In the genomic region with DNA sequence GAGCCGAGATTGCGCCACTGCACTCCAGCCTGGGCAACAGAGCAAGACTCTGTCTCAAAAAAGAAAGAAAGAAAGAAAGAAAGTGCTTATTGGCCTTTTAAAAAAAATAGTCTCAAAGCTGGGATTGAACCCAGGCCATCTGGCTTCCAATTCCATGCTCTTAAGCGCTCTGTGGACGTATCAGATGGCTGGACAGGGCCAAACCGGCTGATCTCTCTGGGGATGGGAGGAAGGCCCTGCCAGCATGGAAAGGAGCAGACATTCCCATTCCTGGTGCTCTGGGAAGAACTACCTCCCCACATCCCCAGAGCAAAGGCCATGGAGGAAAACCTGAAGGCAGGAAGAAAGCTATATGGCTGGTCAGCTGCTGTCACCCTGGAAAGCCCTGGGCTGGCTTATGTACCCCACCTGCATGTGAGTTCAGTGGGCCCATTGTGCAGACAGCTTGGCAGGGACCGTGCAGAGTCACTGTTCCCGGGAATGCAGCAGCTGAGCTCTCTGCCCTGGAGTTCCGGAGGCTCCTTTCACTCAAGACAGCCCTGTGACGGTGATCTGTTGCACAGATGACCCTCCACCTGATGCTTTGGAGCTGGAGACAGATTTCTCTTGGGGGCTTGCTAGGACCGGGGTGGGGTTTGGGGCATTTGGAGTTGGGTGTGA, we compare ENCODE assay signal across 1 cellular context.
TF ChIP-seq lines count a peak whose summit lies in the region.

No MANE protein-coding gene starts in this region.

TF ChIP-seq in HCT116, 20 proteins besides CTCF, POLR2A, EP300 and RAD21:
- no peak for TF ChIP-seq ZNF274 (IDR thresholded peaks at IDR 0.05; ENCODE audit: low read depth, low read length)
- no peak for TF ChIP-seq SP1 (IDR thresholded peaks at IDR 0.05; ENCODE audit: low read depth)
- TF ChIP-seq, protein P1, sequence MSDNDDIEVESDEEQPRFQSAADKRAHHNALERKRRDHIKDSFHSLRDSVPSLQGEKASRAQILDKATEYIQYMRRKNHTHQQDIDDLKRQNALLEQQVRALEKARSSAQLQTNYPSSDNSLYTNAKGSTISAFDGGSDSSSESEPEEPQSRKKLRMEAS (IDR thresholded peaks at IDR 0.05) = no peak
- no peak for TF ChIP-seq TCF7L2 (IDR thresholded peaks at IDR 0.05; ENCODE audit: borderline replicate concordance, extremely low read depth, insufficient read depth, insufficient read length)
- no peak for TF ChIP-seq YY1 (IDR thresholded peaks at IDR 0.05; ENCODE audit: extremely low read depth, insufficient replicate concordance, low read depth, low read length)
- TF ChIP-seq POLR2AphosphoS5 (IDR thresholded peaks at IDR 0.05; ENCODE audit: low read depth, low read length) = no peak
- TF ChIP-seq JUND (IDR thresholded peaks at IDR 0.05) = no peak
- TF ChIP-seq, protein P2, sequence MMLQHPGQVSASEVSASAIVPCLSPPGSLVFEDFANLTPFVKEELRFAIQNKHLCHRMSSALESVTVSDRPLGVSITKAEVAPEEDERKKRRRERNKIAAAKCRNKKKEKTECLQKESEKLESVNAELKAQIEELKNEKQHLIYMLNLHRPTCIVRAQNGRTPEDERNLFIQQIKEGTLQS (IDR thresholded peaks at IDR 0.05) = no peak
- TF ChIP-seq ELF1 (IDR thresholded peaks at IDR 0.05; ENCODE audit: borderline replicate concordance, low read depth) = no peak
- no peak for TF ChIP-seq CEBPB (IDR thresholded peaks at IDR 0.05; ENCODE audit: low read depth)
- TF ChIP-seq SRF (IDR thresholded peaks at IDR 0.05; ENCODE audit: low read depth) = no peak
- TF ChIP-seq, protein P3, sequence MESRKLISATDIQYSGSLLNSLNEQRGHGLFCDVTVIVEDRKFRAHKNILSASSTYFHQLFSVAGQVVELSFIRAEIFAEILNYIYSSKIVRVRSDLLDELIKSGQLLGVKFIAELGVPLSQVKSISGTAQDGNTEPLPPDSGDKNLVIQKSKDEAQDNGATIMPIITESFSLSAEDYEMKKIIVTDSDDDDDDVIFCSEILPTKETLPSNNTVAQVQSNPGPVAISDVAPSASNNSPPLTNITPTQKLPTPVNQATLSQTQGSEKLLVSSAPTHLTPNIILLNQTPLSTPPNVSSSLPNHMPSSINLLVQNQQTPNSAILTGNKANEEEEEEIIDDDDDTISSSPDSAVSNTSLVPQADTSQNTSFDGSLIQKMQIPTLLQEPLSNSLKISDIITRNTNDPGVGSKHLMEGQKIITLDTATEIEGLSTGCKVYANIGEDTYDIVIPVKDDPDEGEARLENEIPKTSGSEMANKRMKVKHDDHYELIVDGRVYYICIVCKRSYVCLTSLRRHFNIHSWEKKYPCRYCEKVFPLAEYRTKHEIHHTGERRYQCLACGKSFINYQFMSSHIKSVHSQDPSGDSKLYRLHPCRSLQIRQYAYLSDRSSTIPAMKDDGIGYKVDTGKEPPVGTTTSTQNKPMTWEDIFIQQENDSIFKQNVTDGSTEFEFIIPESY (IDR thresholded peaks at IDR 0.05; ENCODE audit: extremely low read depth, insufficient replicate concordance, low read length) = no peak
- TF ChIP-seq SIN3A (IDR thresholded peaks at IDR 0.05; ENCODE audit: low read depth) = no peak
